Comparison of ENCODE assay signal across 20 cellular contexts in genomic region chr4:8084712-8085490, GRCh38.
"Had no signal": no experiment of that assay in that cellular context is flagged by ENCODE, and none has a peak within 500 bp of the region (broad histone marks: within the 10 kb centered on the region; RNA-seq: fewer than 3 reads in every experiment).

No MANE protein-coding gene starts in this region.

- DNase-seq: activated B cell treated with CpG ODN at 0.5 μM for 24 hours; activated CD4-positive, alpha-beta memory T cell treated with anti-CD3 and anti-CD28 coated beads for 36 hours; activated CD4-positive, alpha-beta T cell treated with anti-CD3 and anti-CD28 coated beads for 1 hour; activated CD4-positive, alpha-beta T cell treated with anti-CD3 and anti-CD28 coated beads, Interleukin-2, amount 10 ng/mL, durations not matched to agents 7 days and 5 days; activated CD8-positive, alpha-beta memory T cell treated with anti-CD3 and anti-CD28 coated beads for 24 hours; activated gamma-delta T cell; activated naive CD4-positive, alpha-beta T cell treated with anti-CD3 and anti-CD28 coated beads for 36 hours; activated T-cell treated with anti-CD3 and anti-CD28 coated beads, Interleukin-2, amount 50 U/mL, for 48 hours; amygdala; MG63; MV-4-11; NCI-H1105; NCI-H1436; NCI-H2227 treated with DMSO at 0.1 percent for 48 hours; NCI-H446 treated with DMSO at 0.1 percent for 48 hours; NCI-H526 treated with DMSO at 0.1 percent for 48 hours; T-cell; T-helper 2 cell; T1000 had no signal

- H3K27me3 ChIP-seq: MG63 had no signal

- H3K4me3 ChIP-seq: MG63, SK-N-MC had no signal

- H3K36me3 ChIP-seq: MG63 had no signal

- H3K9me3 ChIP-seq: MG63 had no signal

- H3K27ac ChIP-seq: SK-N-MC had no signal
